ENCODE assay signal across 12 cellular contexts in genomic region chr6:53284901-53285300, GRCh38.
DNase-seq lines count a peak whose midpoint lies in the region; ATAC-seq and TF ChIP-seq lines count a peak whose summit lies in the region.
"Had no signal": no experiment of that assay in that cellular context is flagged by ENCODE, and none has a peak within 500 bp of the region (broad histone marks: within the 10 kb centered on the region; RNA-seq: fewer than 3 reads in every experiment).

No MANE protein-coding gene starts in this region.

- peaks cover 20% of the 10 kb centered on the region for H3K79me2 ChIP-seq in OCI-LY3 (ENCODE audit: low read length)

- CTCF ChIA-PET in A673 (lab: Charles Lee), result no interaction called here

- H3K27me3 ChIP-seq in BLaER1 (no peaks in the 10 kb centered on the region), OCI-LY3 (ENCODE audit: low read depth, low read length) (no peaks in the 10 kb centered on the region), lower lobe of right lung (ENCODE audit: low read depth) (no peaks in the 10 kb centered on the region), A673 (replicated peaks; ENCODE audit: insufficient read depth, low read depth, low read length, poor library complexity) (no peaks in the 10 kb centered on the region)
- H3K27me3 ChIP-seq: suprapubic skin had no signal

- H3K4me2 ChIP-seq in BLaER1 (peak overlapping the region; percentile 75), OCI-LY3 (ENCODE audit: low read length) (peak overlapping the region; percentile 77)

- ATAC-seq in GM18907 (IDR thresholded peaks at IDR 0.05; ENCODE audit: unreplicated experiment) (peak; percentile 80), HG02840 (IDR thresholded peaks at IDR 0.05; ENCODE audit: low FRiP score, unreplicated experiment) (peak; percentile 73), lower lobe of right lung (no peak)
- ATAC-seq: naive thymus-derived CD8-positive, alpha-beta T cell had no signal

- H3K9ac ChIP-seq in BLaER1 (0 out of 2 replicates have a peak overlapping the region, but pooled peaks have one; percentile 12), OCI-LY3 (ENCODE audit: low read length) (peak overlapping the region; percentile 37; the same call in 1 of the 2 replicates)

- no peak overlapping the region for H2AFZ ChIP-seq in OCI-LY3 (ENCODE audit: low read depth, low read length)

- BruUV-seq in A673 (replicated peaks; lab: Mats Ljungman, UMichigan), result no TSS peak

- H4K20me1 ChIP-seq in BLaER1 (no peaks in the 10 kb centered on the region; the same call in 1 of the 2 replicates), OCI-LY3 (ENCODE audit: insufficient read depth, low read length) (peaks cover 24% of the 10 kb centered on the region)

- POLR2A ChIA-PET in A673 (lab: Charles Lee; ENCODE audit: low non-redundant PET), result no interaction called here

- DNase-seq in NCI-H1048 (lab: John Stamatoyannopoulos, UW) (no peak), lower lobe of right lung (no peak), NCI-H1930 (lab: John Stamatoyannopoulos, UW) (no peak), A673 (ENCODE audit: low spot score) (no peak)
- DNase-seq: anterior cingulate cortex; naive thymus-derived CD8-positive, alpha-beta T cell; NCI-H1417 treated with DMSO at 0.1 percent for 48 hours had no signal

- TF ChIP-seq CTCF in OCI-LY3 (IDR thresholded peaks at IDR 0.05; ENCODE audit: low read depth, low read length) (no peak), lower lobe of right lung (IDR thresholded peaks at IDR 0.05) (no peak), A673 (conservative IDR thresholded peaks at IDR 0.05; ENCODE audit: low read depth, low read length) (no peak)

- H3K9me3 ChIP-seq in BLaER1 (no peaks in the 10 kb centered on the region), OCI-LY3 (ENCODE audit: insufficient read depth, low read length) (no peaks in the 10 kb centered on the region), lower lobe of right lung (no peaks in the 10 kb centered on the region), A673 (ENCODE audit: low read depth, low read length, poor library complexity, severe bottlenecking) (no peaks in the 10 kb centered on the region)
- H3K9me3 ChIP-seq: suprapubic skin had no signal

- H3K4me1 ChIP-seq in BLaER1 (peaks cover 95% of the 10 kb centered on the region), OCI-LY3 (ENCODE audit: low read length) (peaks cover 77% of the 10 kb centered on the region), lower lobe of right lung (peaks cover 34% of the 10 kb centered on the region), A673 (ENCODE audit: insufficient read depth, low read length, poor library complexity, severe bottlenecking) (no peaks in the 10 kb centered on the region)
- H3K4me1 ChIP-seq: suprapubic skin had no signal

- H3K27ac ChIP-seq in BLaER1, result peak overlapping the region; percentile 70; the same call in 1 of the 2 replicates
- peak overlapping the region; percentile 83 for H3K27ac ChIP-seq in OCI-LY3 (ENCODE audit: low read length)
- no peak overlapping the region for H3K27ac ChIP-seq in lower lobe of right lung
- no peak overlapping the region for H3K27ac ChIP-seq in A673 (ENCODE audit: low read depth, low read length, poor library complexity, severe bottlenecking)
- H3K27ac ChIP-seq: suprapubic skin had no signal

- H3K36me3 ChIP-seq in BLaER1 (peaks cover 44% of the 10 kb centered on the region), OCI-LY3 (replicated peaks; ENCODE audit: low read depth, low read length) (peaks cover 19% of the 10 kb centered on the region), lower lobe of right lung (peaks cover 30% of the 10 kb centered on the region), A673 (ENCODE audit: insufficient read depth, low read length, poor library complexity, severe bottlenecking) (peaks cover 4% of the 10 kb centered on the region)

- H3K4me3 ChIP-seq in BLaER1 (no peak overlapping the region), OCI-LY3 (ENCODE audit: low read length) (peak overlapping the region; percentile 48), lower lobe of right lung (no peak overlapping the region), A673 (ENCODE audit: low read depth, low read length, poor library complexity, severe bottlenecking) (no peak overlapping the region)
- H3K4me3 ChIP-seq: suprapubic skin had no signal

- intact Hi-C loops in lower lobe of right lung (cut with DNase I) (no loop called here), A673 (cut with micrococcal nuclease; ENCODE audit: unreplicated experiment) (no loop called here)

Comparison
In these comparisons a context has a peak if more than half of its experiments do, and no peak if none do; other contexts are left out.
1. H3K27ac ChIP-seq: peak in BLaER1 (single experiment) and OCI-LY3 (single experiment); none in lower lobe of right lung (single experiment) and A673 (single experiment).
2. ATAC-seq: peak in GM18907 (single experiment) and HG02840 (single experiment); none in lower lobe of right lung (0 of 2).